ENCODE assay signal across 8 cellular contexts in the genomic region with DNA sequence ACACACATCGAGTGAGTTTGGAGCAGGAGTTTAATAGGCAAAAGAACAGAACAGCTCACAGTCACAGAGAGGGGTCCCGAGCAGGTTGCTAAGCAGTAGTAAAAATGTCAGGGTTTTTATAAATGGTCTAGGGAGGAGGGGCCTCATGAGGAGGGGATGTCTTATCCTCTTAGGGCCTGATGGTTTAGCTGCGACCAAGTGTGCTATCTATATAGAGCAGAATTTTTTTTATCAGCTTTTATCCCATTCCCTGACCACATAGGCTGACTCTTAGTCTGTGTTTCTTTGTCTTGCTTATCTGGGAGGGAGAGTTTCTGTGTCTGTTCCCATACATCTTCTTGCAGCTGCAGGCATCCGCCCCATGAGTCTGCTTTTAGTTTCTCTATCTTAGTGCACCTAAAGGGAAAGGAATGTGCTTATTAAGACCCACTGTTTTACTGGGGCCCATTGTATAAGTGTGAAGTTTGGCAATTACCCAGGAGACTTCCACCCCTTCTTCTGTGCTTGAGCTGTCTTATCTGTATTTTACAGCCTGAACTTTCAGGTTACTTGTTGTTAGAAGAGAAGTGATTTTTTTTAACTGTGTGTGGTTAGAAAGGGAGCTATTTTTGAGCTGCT. TPM values are rescaled to one million over a fixed set of nuclear protein-coding genes. Genes with fewer than 3 reads are reported as not detected.
DNase-seq lines count a peak whose midpoint lies in the region; ATAC-seq and TF ChIP-seq lines count a peak whose summit lies in the region.

No MANE protein-coding gene starts in this region.

- no peak overlapping the region for H3K4me3 ChIP-seq in AG04450 (ENCODE audit: low read depth, low read length)
- peak overlapping the region in 8 of 10 donors; percentile 11 to 50 (median 46) for H3K4me3 ChIP-seq in heart right ventricle
- peak overlapping the region; percentile 35 for H3K4me3 ChIP-seq in smooth muscle cell
- no peak overlapping the region for H3K4me3 ChIP-seq in CD4-positive, alpha-beta memory T cell (ENCODE audit: low read length in 2 of 2)

- no peaks in the 10 kb centered on the region for H3K27me3 ChIP-seq in AG04450 (ENCODE audit: control insufficient read depth, insufficient read depth, low read length)
- no peaks in the 10 kb centered on the region for H3K27me3 ChIP-seq in heart right ventricle
- H3K27me3 ChIP-seq in smooth muscle cell (ENCODE audit: low read depth) = no peaks in the 10 kb centered on the region
- no peaks in the 10 kb centered on the region for H3K27me3 ChIP-seq in CD4-positive, alpha-beta memory T cell (ENCODE audit: insufficient read depth, low read length)

- H3K36me3 Mint-ChIP-seq in T-cell = peaks cover 14% of the 10 kb centered on the region
- peaks cover 0 to 1% of the 10 kb centered on the region in 2 donors for H3K36me3 Mint-ChIP-seq in CD4-positive, alpha-beta memory T cell

- H3K9me3 ChIP-seq in AG04450 (ENCODE audit: control insufficient read depth, insufficient read depth, low read length) (no peaks in the 10 kb centered on the region), heart right ventricle (no peaks in the 10 kb centered on the region), smooth muscle cell (replicated peaks; ENCODE audit: low read depth) (no peaks in the 10 kb centered on the region)
- no peaks in the 10 kb centered on the region for H3K9me3 ChIP-seq in CD4-positive, alpha-beta memory T cell (ENCODE audit: control insufficient read depth in 1 of 2, low read length in 2 of 2)

- no peaks in the 10 kb centered on the region for H3K9me3 Mint-ChIP-seq in T-cell
- no peaks in the 10 kb centered on the region for H3K9me3 Mint-ChIP-seq in CD4-positive, alpha-beta memory T cell

- CTCF ChIA-PET in AG04450 (lab: Charles Lee) = interaction anchor here (1.8 to 5.8 kb wide), 2 partner anchors 18 to 74 kb away, joined by 9 to 43 read pairs; no protein-coding TSS in a partner anchor
- CTCF ChIA-PET in T-cell (lab: Charles Lee) = interaction anchor here (0.7 to 1.1 kb wide), 3 partner anchors 10 to 74 kb away, joined by 3 to 4 read pairs (median 3); no protein-coding TSS in a partner anchor
- CTCF ChIA-PET in CD4-positive, alpha-beta memory T cell (lab: Charles Lee; ENCODE audit: partially characterized antibody) = interaction anchor here (1.0 to 2.1 kb wide), 4 partner anchors 13 to 233 kb away, joined by 3 to 9 read pairs (median 6); no protein-coding TSS in a partner anchor

- H3K79me2 ChIP-seq in smooth muscle cell (ENCODE audit: low read depth) = no peaks in the 10 kb centered on the region

- peak; percentile 20 for DNase-seq in AG04450 (ENCODE audit: low read depth, low spot score)
- no peak for DNase-seq in T-cell
- no peak for DNase-seq in heart right ventricle
- no peak for DNase-seq in smooth muscle cell (lab: John Stamatoyannopoulos, UW; ENCODE audit: unreplicated experiment)
- no peak for DNase-seq in CD4-positive, alpha-beta memory T cell
- DNase-seq in AG20443 (ENCODE audit: low spot score) = no peak
- DNase-seq in posterior cingulate gyrus = no peak

- H4K20me1 ChIP-seq in smooth muscle cell (ENCODE audit: low read depth) = no peaks in the 10 kb centered on the region

- intact Hi-C loops in heart right ventricle (cut with DNase I) = loop anchor here in 1 of 10 donors (5.0 kb wide), 1 partner anchor 57 kb away; the partner anchor contains the start of gene ANXA4
- intact Hi-C loops in CD4-positive, alpha-beta memory T cell (cut with micrococcal nuclease) = no loop called here
- intact Hi-C loops in posterior cingulate gyrus (cut with DNase I) = no loop called here

- no peak for TF ChIP-seq CTCF in AG04450 (IDR thresholded peaks at IDR 0.05; ENCODE audit: low read depth, low read length)
- TF ChIP-seq CTCF in heart right ventricle (IDR thresholded peaks at IDR 0.05) = no peak
- TF ChIP-seq CTCF in smooth muscle cell (IDR thresholded peaks at IDR 0.05; ENCODE audit: borderline replicate concordance, insufficient read depth, poor library complexity, severe bottlenecking) = no peak

- peak overlapping the region; percentile 31 for H3K27ac ChIP-seq in AG04450 (ENCODE audit: low read depth, low read length)
- peak overlapping the region in 9 of 10 donors; percentile 21 to 80 (median 64) for H3K27ac ChIP-seq in heart right ventricle
- peak overlapping the region; percentile 84 for H3K27ac ChIP-seq in smooth muscle cell (ENCODE audit: low read depth)
- no peak overlapping the region for H3K27ac ChIP-seq in CD4-positive, alpha-beta memory T cell (ENCODE audit: low read depth, low read length)

- ATAC-seq in GM21576 (IDR thresholded peaks at IDR 0.05; ENCODE audit: unreplicated experiment) (peak; percentile 49), T-cell (replicated peaks in 1 of 4) (peak in 2 of 4 experiments; percentile 40), heart right ventricle (peak in 5 of 8 donors; percentile 28 to 41 (median 38))

- peak overlapping the region; percentile 67 for H3K4me2 ChIP-seq in smooth muscle cell

- H3K36me3 ChIP-seq in heart right ventricle (peaks cover 0 to 3% (median 0%) of the 10 kb centered on the region in 9 donors), smooth muscle cell (ENCODE audit: low read depth) (no peaks in the 10 kb centered on the region)
- no peaks in the 10 kb centered on the region for H3K36me3 ChIP-seq in CD4-positive, alpha-beta memory T cell (ENCODE audit: insufficient read depth, low read length)

- H3K9ac ChIP-seq in smooth muscle cell (ENCODE audit: low read depth) = peak overlapping the region; percentile 75

- peaks cover 14 to 29% (median 29%) of the 10 kb centered on the region in 3 donors for H3K4me1 Mint-ChIP-seq in T-cell
- peaks cover 5 to 18% (median 9%) of the 10 kb centered on the region in 4 donors for H3K4me1 Mint-ChIP-seq in CD4-positive, alpha-beta memory T cell

- 25 to 30% methylated on average over 4 of the region's 4 CpGs for WGBS in heart right ventricle, 2 donors
- 1% methylated on average over 4 of the region's 4 CpGs for WGBS in smooth muscle cell (ENCODE audit: low lambda C conversion rate)

- H3F3A ChIP-seq in smooth muscle cell (ENCODE audit: low read depth) = no peaks in the 10 kb centered on the region

- H3K4me1 ChIP-seq in heart right ventricle (peaks cover 4 to 27% (median 23%) of the 10 kb centered on the region in 9 donors), smooth muscle cell (ENCODE audit: low read depth) (peaks cover 8% of the 10 kb centered on the region)
- H3K4me1 ChIP-seq in CD4-positive, alpha-beta memory T cell (ENCODE audit: insufficient read depth, low read length) = no peaks in the 10 kb centered on the region

- H3K4me3 Mint-ChIP-seq in T-cell = peak overlapping the region in 2 of 3 donors; percentile 25 to 28
- no peak overlapping the region for H3K4me3 Mint-ChIP-seq in CD4-positive, alpha-beta memory T cell

- POLR2A ChIA-PET in AG04450 (lab: Yijun Ruan, JAX) (interaction anchor here (0.9 to 1.3 kb wide), 2 partner anchors 32 to 116 kb away, joined by 3 to 4 read pairs; partner anchors contain the start of gene MXD1), T-cell (lab: Charles Lee) (no interaction called here)
- POLR2A ChIA-PET in CD4-positive, alpha-beta memory T cell (lab: Charles Lee; ENCODE audit: partially characterized antibody) = no interaction called here

- H3K27me3 Mint-ChIP-seq in T-cell = peaks cover 0 to 4% of the 10 kb centered on the region in 2 donors
- H3K27me3 Mint-ChIP-seq in CD4-positive, alpha-beta memory T cell = no peaks in the 10 kb centered on the region

- H2AFZ ChIP-seq in smooth muscle cell (ENCODE audit: low read depth) = no peak overlapping the region

- H3K27ac Mint-ChIP-seq in T-cell = peak overlapping the region in 1 of 2 donors; percentile 23
- H3K27ac Mint-ChIP-seq in CD4-positive, alpha-beta memory T cell = no peak overlapping the region

RNA-seq across cellular contexts. Expression of gene GMCL1, which starts 30.4 kb away (rescaled TPM):
- polyA plus RNA-seq in AG04450 (2011; rRNA removed) = 5.3 and 7.2 TPM in 2 replicates
- 2.3 and 3.5 TPM in 2 replicates for polyA minus RNA-seq in AG04450 (2011; rRNA and poly(A)+ RNA removed)
- total RNA-seq in T-cell = 10 to 100 TPM; 25.4 to 32.0 (median 27.8) TPM
- total RNA-seq in heart right ventricle = 1 to 10 TPM; 4.3 to 8.0 (median 5.1) TPM
- polyA plus RNA-seq in heart right ventricle = 1 to 10 TPM; 2.9 to 3.3 TPM
- total RNA-seq in smooth muscle cell = 10.4 and 14.7 TPM in 2 replicates
- 9.4 and 10.6 TPM in 2 replicates for polyA plus RNA-seq in smooth muscle cell
- total RNA-seq in CD4-positive, alpha-beta memory T cell = 10 to 100 TPM; 28.2 to 31.8 TPM
- polyA plus RNA-seq in CD4-positive, alpha-beta memory T cell = 10 to 100 TPM; 27.7 to 37.8 TPM

RNA-seq across cellular contexts. Expression of gene ANXA4, which starts 57.1 kb away (rescaled TPM):
- polyA plus RNA-seq in AG04450 (2011; rRNA removed) = 105 and 125 TPM in 2 replicates
- 93.1 and 137 TPM in 2 replicates for polyA minus RNA-seq in AG04450 (2011; rRNA and poly(A)+ RNA removed)
- 10 to 100 TPM; 10.4 to 27.6 (median 20.0) TPM for total RNA-seq in T-cell
- 10 to 100 TPM; 17.9 to 36.7 (median 26.2) TPM for total RNA-seq in heart right ventricle
- polyA plus RNA-seq in heart right ventricle = 10 to 100 TPM; 12.0 to 20.2 TPM
- total RNA-seq in smooth muscle cell = 13.3 and 14.7 TPM in 2 replicates
- polyA plus RNA-seq in smooth muscle cell = 32.8 and 56.6 TPM in 2 replicates
- 10 to 100 TPM; 22.3 to 24.2 TPM for total RNA-seq in CD4-positive, alpha-beta memory T cell
- 10 to 100 TPM; 27.5 to 30.8 TPM for polyA plus RNA-seq in CD4-positive, alpha-beta memory T cell

Comparison
In these comparisons a context has a peak if more than half of its experiments do, and no peak if none do; other contexts are left out.
1. H3K4me3 ChIP-seq: peak in heart right ventricle (8 of 10) and smooth muscle cell (single experiment); none in AG04450 (single experiment) and CD4-positive, alpha-beta memory T cell (0 of 2).
2. H3K4me3 Mint-ChIP-seq: peak in T-cell (2 of 3); none in CD4-positive, alpha-beta memory T cell (0 of 8).